ENCODE assay signal across 2 cellular contexts in genomic region chr22:19853879-19854777, GRCh38.
A peak's percentile ranks its signal among the peaks of the same experiment; 100 is the strongest.
TF ChIP-seq lines count a peak whose summit lies in the region.

No MANE protein-coding gene starts in this region.

TF ChIP-seq in GM23338, 12 proteins besides CTCF, POLR2A, EP300 and RAD21:
- TF ChIP-seq POLR2AphosphoS5 (IDR thresholded peaks at IDR 0.05; ENCODE audit: low read depth) (no peak), CREB1 (CRISPR knock-in tag; IDR thresholded peaks at IDR 0.05; ENCODE audit: low read depth) (no peak), JUNB (IDR thresholded peaks at IDR 0.05; ENCODE audit: unreplicated experiment) (no peak), ZNF114 (CRISPR knock-in tag; IDR thresholded peaks at IDR 0.05) (no peak), ZNF331 (CRISPR knock-in tag; IDR thresholded peaks at IDR 0.05; ENCODE audit: low read depth) (no peak), EZH2 (IDR thresholded peaks at IDR 0.05; ENCODE audit: low read depth, unreplicated experiment) (peak; percentile 33), NANOG (IDR thresholded peaks at IDR 0.05; ENCODE audit: borderline replicate concordance) (no peak), STAT1 (IDR thresholded peaks at IDR 0.05; ENCODE audit: unreplicated experiment) (no peak)
TF ChIP-seq in GM23338: peak in this region for 1.

TF ChIP-seq in endothelial cell of umbilical vein, 7 proteins besides CTCF, POLR2A, EP300 and RAD21:
- TF ChIP-seq MYC (IDR thresholded peaks at IDR 0.05; ENCODE audit: low read depth, low read length) (no peak), POLR2AphosphoS5 (IDR thresholded peaks at IDR 0.05; ENCODE audit: insufficient read depth, low read depth, low read length) (no peak), EZH2 (IDR thresholded peaks at IDR 0.05; ENCODE audit: borderline replicate concordance, low read depth, low read length, severe bottlenecking) (no peak), FOS (IDR thresholded peaks at IDR 0.05; ENCODE audit: borderline replicate concordance, insufficient read depth, low read length) (no peak), JUN (IDR thresholded peaks at IDR 0.05; ENCODE audit: borderline replicate concordance, insufficient read depth, insufficient read length, low read depth) (no peak), GATA2 (IDR thresholded peaks at IDR 0.05; ENCODE audit: insufficient read depth, insufficient read length, low read depth, low read length) (no peak)
- TF ChIP-seq, protein P1, sequence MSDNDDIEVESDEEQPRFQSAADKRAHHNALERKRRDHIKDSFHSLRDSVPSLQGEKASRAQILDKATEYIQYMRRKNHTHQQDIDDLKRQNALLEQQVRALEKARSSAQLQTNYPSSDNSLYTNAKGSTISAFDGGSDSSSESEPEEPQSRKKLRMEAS (IDR thresholded peaks at IDR 0.05; ENCODE audit: insufficient read depth, insufficient read length): no peak
TF ChIP-seq in endothelial cell of umbilical vein: peak in this region for 0.
